Comparison of ENCODE assay signal across 23 cellular contexts in genomic region chr1:54777011-54777410, GRCh38. TPM values are rescaled to one million over a fixed set of nuclear protein-coding genes. Genes with fewer than 3 reads are reported as not detected.
"Had no signal": no experiment of that assay in that cellular context is flagged by ENCODE, and none has a peak within 500 bp of the region (broad histone marks: within the 10 kb centered on the region; RNA-seq: fewer than 3 reads in every experiment).

No MANE protein-coding gene starts in this region.

- ATAC-seq: activated CD4-positive, alpha-beta T cell treated with anti-CD3 and anti-CD28 coated beads for 36 hours; activated T-helper 17 cell treated with anti-CD3 and anti-CD28 coated beads, Interleukin-2, amount 50 U/mL, for 72 hours; PC-3; T-cell had no signal

- H3K4me3 ChIP-seq: SJSA1 had no signal

- H3K27ac ChIP-seq: SJSA1 had no signal

- H3K4me1 ChIP-seq: SJSA1 had no signal

- H3K9me3 ChIP-seq: SJSA1 had no signal

- H3K36me3 ChIP-seq: SJSA1 had no signal

- DNase-seq: activated CD4-positive, alpha-beta memory T cell treated with anti-CD3 and anti-CD28 coated beads, Interleukin-2, amount 10 ng/mL, durations not matched to agents 7 days and 5 days; activated CD4-positive, alpha-beta T cell treated with anti-CD3 and anti-CD28 coated beads for 36 hours; activated CD4-positive, alpha-beta T cell treated with anti-CD3 and anti-CD28 coated beads, Interleukin-2, amount 50 U/mL, for 1 hour; activated gamma-delta T cell; activated naive CD4-positive, alpha-beta T cell treated with anti-CD3 and anti-CD28 coated beads for 36 hours; activated T-cell treated with anti-CD3 and anti-CD28 coated beads for 4 hours; activated T-cell treated with anti-CD3 and anti-CD28 coated beads, Interleukin-2, amount 50 U/mL, for 48 hours; amygdala; Kasumi-1; KBM-7; NCI-H1105 treated with DMSO at 0.1 percent for 48 hours; NCI-H1694 treated with DMSO at 0.1 percent for 48 hours; NCI-H2029 treated with DMSO at 0.1 percent for 48 hours; NCI-H526 treated with DMSO at 0.1 percent for 48 hours; PC-3; SHP77; T-cell; T-helper 2 cell; T1000 had no signal

RNA-seq across cellular contexts. Expression of gene TTC22, which starts 24.1 kb away (rescaled TPM):
- total RNA-seq: astrocyte, NCI-H460, SJSA1 had no signal
